In the genomic region with DNA sequence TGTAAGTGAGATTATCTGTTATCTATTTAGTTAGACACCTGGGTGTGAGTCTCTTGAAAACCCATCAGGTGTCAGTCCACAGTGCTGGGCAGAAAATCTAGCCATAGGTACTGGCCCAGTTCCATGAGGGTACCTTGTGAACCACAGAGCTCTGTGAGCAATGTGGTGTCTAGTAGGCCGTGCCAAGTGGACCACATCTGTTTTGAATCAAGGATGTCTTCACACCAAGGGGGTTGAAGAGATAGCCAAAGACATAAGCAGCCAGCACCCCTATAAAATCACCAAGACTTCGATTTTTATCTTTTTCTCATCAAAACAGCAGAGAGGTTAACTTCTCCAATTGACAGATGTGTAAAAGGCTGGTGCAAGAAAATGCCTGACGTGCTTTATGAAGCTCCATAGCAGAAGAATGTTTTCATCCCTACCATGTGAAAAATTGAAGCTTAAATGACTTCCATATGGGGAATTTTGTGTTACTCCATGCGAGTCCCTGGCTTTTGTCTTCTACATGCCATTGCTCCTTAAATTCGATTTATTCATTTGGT, we compare ENCODE assay signal across 21 cellular contexts.
"Had no signal": no experiment of that assay in that cellular context is flagged by ENCODE, and none has a peak within 500 bp of the region (broad histone marks: within the 10 kb centered on the region; RNA-seq: fewer than 3 reads in every experiment).

No MANE protein-coding gene starts in this region.

- H3K27ac Mint-ChIP-seq: activated CD4-positive, alpha-beta memory T cell treated with anti-CD3 and anti-CD28 coated beads, Interleukin-2, amount 10 ng/mL, durations not matched to agents 7 days and 5 days; activated CD4-positive, alpha-beta T cell treated with anti-CD3 and anti-CD28 coated beads, Interleukin-2, amount 10 ng/mL, durations not matched to agents 24 days and 14 days; activated naive CD8-positive, alpha-beta T cell treated with anti-CD3 and anti-CD28 coated beads, Interleukin-2, amount 50 U/mL, for 24 hours; endodermal cell; natural killer cell had no signal

- H3K9me3 Mint-ChIP-seq: activated CD4-positive, alpha-beta T cell treated with anti-CD3 and anti-CD28 coated beads, Interleukin-2, amount 10 ng/mL, durations not matched to agents 24 days and 14 days; activated naive CD8-positive, alpha-beta T cell treated with anti-CD3 and anti-CD28 coated beads, Interleukin-2, amount 50 U/mL, for 24 hours; endodermal cell had no signal

- H3K4me3 ChIP-seq: coronary artery, heart left ventricle, prostate gland, testis, uterus had no signal

- DNase-seq: activated CD4-positive, alpha-beta memory T cell treated with anti-CD3 and anti-CD28 coated beads, Interleukin-2, amount 10 ng/mL, durations not matched to agents 7 days and 5 days; activated CD4-positive, alpha-beta T cell treated with anti-CD3 and anti-CD28 coated beads, Interleukin-2, amount 10 ng/mL, durations not matched to agents 24 days and 14 days; activated effector memory CD4-positive, alpha-beta T cell treated with anti-CD3 and anti-CD28 coated beads, Interleukin-2, amount 50 U/mL, for 16 hours; activated naive CD4-positive, alpha-beta T cell treated with anti-CD3 and anti-CD28 coated beads, Interleukin-2, amount 50 U/mL, for 16 hours; activated naive CD8-positive, alpha-beta T cell treated with anti-CD3 and anti-CD28 coated beads, Interleukin-2, amount 50 U/mL, for 24 hours; activated T-cell treated with anti-CD3 and anti-CD28 coated beads for 4 hours; cerebellar nuclear complex; endodermal cell; heart left ventricle; islet precursor cell; left cardiac atrium; midbrain; natural killer cell; stimulated activated CD4-positive, alpha-beta T cell treated with anti-CD3 and anti-CD28 coated beads, Interleukin-2, amount 100 ng/mL, for 48 hours; stimulated activated CD8-positive, alpha-beta memory T cell treated with anti-CD3 and anti-CD28 coated beads, Interleukin-4, amount 100 ng/mL, for 48 hours; stimulated activated naive CD4-positive, alpha-beta T cell; testis; trophoblast cell; uterus had no signal

- ATAC-seq: activated naive CD8-positive, alpha-beta T cell treated with anti-CD3 and anti-CD28 coated beads, Interleukin-2, amount 50 U/mL, for 24 hours; heart left ventricle; left cardiac atrium; natural killer cell had no signal

- H3K27me3 Mint-ChIP-seq: activated CD4-positive, alpha-beta memory T cell treated with anti-CD3 and anti-CD28 coated beads, Interleukin-2, amount 10 ng/mL, durations not matched to agents 7 days and 5 days; activated CD4-positive, alpha-beta T cell treated with anti-CD3 and anti-CD28 coated beads, Interleukin-2, amount 10 ng/mL, durations not matched to agents 24 days and 14 days; activated naive CD8-positive, alpha-beta T cell treated with anti-CD3 and anti-CD28 coated beads, Interleukin-2, amount 50 U/mL, for 24 hours had no signal

- H3K4me1 Mint-ChIP-seq: activated CD4-positive, alpha-beta memory T cell treated with anti-CD3 and anti-CD28 coated beads, Interleukin-2, amount 10 ng/mL, durations not matched to agents 7 days and 5 days; activated CD4-positive, alpha-beta T cell treated with anti-CD3 and anti-CD28 coated beads, Interleukin-2, amount 10 ng/mL, durations not matched to agents 24 days and 14 days; activated naive CD8-positive, alpha-beta T cell treated with anti-CD3 and anti-CD28 coated beads, Interleukin-2, amount 50 U/mL, for 24 hours; endodermal cell; natural killer cell had no signal

- H3K36me3 Mint-ChIP-seq: natural killer cell had no signal

- H3K4me3 Mint-ChIP-seq: activated CD4-positive, alpha-beta memory T cell treated with anti-CD3 and anti-CD28 coated beads, Interleukin-2, amount 10 ng/mL, durations not matched to agents 7 days and 5 days; activated CD4-positive, alpha-beta T cell treated with anti-CD3 and anti-CD28 coated beads, Interleukin-2, amount 10 ng/mL, durations not matched to agents 24 days and 14 days; activated naive CD8-positive, alpha-beta T cell treated with anti-CD3 and anti-CD28 coated beads, Interleukin-2, amount 50 U/mL, for 24 hours; endodermal cell; natural killer cell had no signal
